In the genomic region with DNA sequence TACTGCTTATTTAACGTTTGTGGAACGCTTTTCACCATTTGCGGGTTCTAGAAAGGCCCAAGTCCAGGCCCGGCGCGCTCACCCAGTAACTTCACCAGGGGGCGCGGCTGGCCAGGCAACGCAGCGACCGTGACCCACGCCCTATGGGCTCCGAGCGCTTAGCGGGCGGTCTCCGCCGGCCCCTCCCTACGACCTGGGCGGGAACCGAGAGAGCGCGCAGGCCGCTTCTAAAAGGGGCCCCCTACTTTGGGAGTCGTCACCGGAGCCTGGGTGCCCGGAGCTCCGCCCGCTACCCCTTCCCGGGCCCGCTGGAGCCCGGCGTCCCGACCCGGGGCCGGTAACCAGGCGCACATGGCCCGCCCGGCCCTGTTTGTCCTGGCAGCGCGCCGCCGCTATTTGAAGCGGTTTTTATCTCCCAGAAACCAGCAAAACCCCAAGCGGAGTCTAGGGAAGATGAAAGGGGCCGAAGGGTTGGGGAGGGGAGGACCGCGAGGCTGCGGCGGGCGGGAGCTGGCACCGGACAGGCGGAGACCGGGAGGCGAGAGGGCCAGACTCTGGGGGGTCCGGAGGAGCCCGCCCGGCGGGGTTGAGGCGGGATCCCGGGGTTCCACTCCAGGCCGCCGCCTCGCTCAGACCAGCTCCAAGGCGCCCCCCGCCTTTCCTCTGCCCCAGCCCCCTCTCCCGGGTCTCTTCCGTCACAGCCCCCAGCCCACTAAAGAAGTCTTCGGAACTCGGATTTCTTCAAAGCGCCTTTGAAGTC, we compare ENCODE assay signal across 1 cellular context.
A peak's percentile ranks its signal among the peaks of the same experiment; 100 is the strongest.
TF ChIP-seq lines count a peak whose summit lies in the region.

No MANE protein-coding gene starts in this region.

TF ChIP-seq in HEK293, 187 proteins besides CTCF, POLR2A, EP300 and RAD21 (continued from another document and continues in another):
- TF ChIP-seq GLI2 (tag by site-specific recombination; IDR thresholded peaks at IDR 0.05; ENCODE audit: borderline replicate concordance, low read depth) (no peak), ZBTB21 (tag by site-specific recombination; IDR thresholded peaks at IDR 0.05) (no peak), OSR2 (tag by site-specific recombination; IDR thresholded peaks at IDR 0.05) (no peak), ZBTB48 (tag by site-specific recombination; IDR thresholded peaks at IDR 0.05) (peak; percentile 14; the same call in 1 of the 2 replicates), ZNF654 (tag by site-specific recombination; IDR thresholded peaks at IDR 0.05; ENCODE audit: low read depth) (peak; percentile 83), ZNF248 (tag by site-specific recombination; IDR thresholded peaks at IDR 0.05) (no peak), ZNF155 (tag by site-specific recombination; IDR thresholded peaks at IDR 0.05) (no peak), ZNF202 (tag by site-specific recombination; IDR thresholded peaks at IDR 0.05; ENCODE audit: borderline replicate concordance) (no peak), ZNF426 (tag by site-specific recombination; IDR thresholded peaks at IDR 0.05) (no peak), ZNF341 (tag by site-specific recombination; IDR thresholded peaks at IDR 0.05; ENCODE audit: low read depth) (peak; percentile 54; the same call in 1 of the 2 replicates), KLF8 (tag by site-specific recombination; IDR thresholded peaks at IDR 0.05) (peak; percentile 91; the same call in 1 of the 2 replicates), HOXA7 (CRISPR knock-in tag; IDR thresholded peaks at IDR 0.05; ENCODE audit: borderline replicate concordance) (no peak), KLF7 (tag by site-specific recombination; IDR thresholded peaks at IDR 0.05; ENCODE audit: borderline replicate concordance) (peak; percentile 93), ZNF776 (tag by site-specific recombination; IDR thresholded peaks at IDR 0.05; ENCODE audit: borderline replicate concordance) (no peak), ZNF335 (tag by site-specific recombination; conservative IDR thresholded peaks at IDR 0.05) (peak; percentile 88), HOXC10 (CRISPR knock-in tag; IDR thresholded peaks at IDR 0.05) (no peak), ZNF610 (tag by site-specific recombination; IDR thresholded peaks at IDR 0.05; ENCODE audit: borderline replicate concordance) (peak; percentile 60; the same call in 1 of the 2 replicates), ZNF391 (tag by site-specific recombination; IDR thresholded peaks at IDR 0.05; ENCODE audit: borderline replicate concordance, low read depth) (peak; percentile 74; the same call in 1 of the 2 replicates), FEZF1 (tag by site-specific recombination; IDR thresholded peaks at IDR 0.05) (no peak; the same call in 1 of the 2 replicates), ZBTB1 (tag by site-specific recombination; IDR thresholded peaks at IDR 0.05) (no peak), ZNF596 (tag by site-specific recombination; IDR thresholded peaks at IDR 0.05) (0 out of 2 replicates have a peak, but pooled peaks have one; percentile 33), ZNF623 (tag by site-specific recombination; IDR thresholded peaks at IDR 0.05) (no peak), ZNF548 (tag by site-specific recombination; IDR thresholded peaks at IDR 0.05) (no peak), ZNF169 (tag by site-specific recombination; IDR thresholded peaks at IDR 0.05) (no peak), SETDB1 (IDR thresholded peaks at IDR 0.05; ENCODE audit: insufficient read length, low read length) (no peak), ZNF324 (tag by site-specific recombination; IDR thresholded peaks at IDR 0.05) (peak; percentile 70; the same call in 1 of the 2 replicates), ZXDB (tag by site-specific recombination; IDR thresholded peaks at IDR 0.05) (peak; percentile 84), ZNF555 (tag by site-specific recombination; conservative IDR thresholded peaks at IDR 0.05) (no peak), ZNF114 (tag by site-specific recombination; IDR thresholded peaks at IDR 0.05) (no peak), GLIS2 (tag by site-specific recombination; IDR thresholded peaks at IDR 0.05) (peak; percentile 91), ZNF629 (tag by site-specific recombination; IDR thresholded peaks at IDR 0.05) (peak; percentile 74), ZNF157 (tag by site-specific recombination; IDR thresholded peaks at IDR 0.05) (no peak), ZNF146 (tag by site-specific recombination; IDR thresholded peaks at IDR 0.05) (no peak)
- TF ChIP-seq, protein P1, sequence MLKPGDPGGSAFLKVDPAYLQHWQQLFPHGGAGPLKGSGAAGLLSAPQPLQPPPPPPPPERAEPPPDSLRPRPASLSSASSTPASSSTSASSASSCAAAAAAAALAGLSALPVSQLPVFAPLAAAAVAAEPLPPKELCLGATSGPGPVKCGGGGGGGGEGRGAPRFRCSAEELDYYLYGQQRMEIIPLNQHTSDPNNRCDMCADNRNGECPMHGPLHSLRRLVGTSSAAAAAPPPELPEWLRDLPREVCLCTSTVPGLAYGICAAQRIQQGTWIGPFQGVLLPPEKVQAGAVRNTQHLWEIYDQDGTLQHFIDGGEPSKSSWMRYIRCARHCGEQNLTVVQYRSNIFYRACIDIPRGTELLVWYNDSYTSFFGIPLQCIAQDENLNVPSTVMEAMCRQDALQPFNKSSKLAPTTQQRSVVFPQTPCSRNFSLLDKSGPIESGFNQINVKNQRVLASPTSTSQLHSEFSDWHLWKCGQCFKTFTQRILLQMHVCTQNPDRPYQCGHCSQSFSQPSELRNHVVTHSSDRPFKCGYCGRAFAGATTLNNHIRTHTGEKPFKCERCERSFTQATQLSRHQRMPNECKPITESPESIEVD (tag by site-specific recombination; IDR thresholded peaks at IDR 0.05), result peak; percentile 23; the same call in 1 of the 2 replicates
- TF ChIP-seq, protein P2, sequence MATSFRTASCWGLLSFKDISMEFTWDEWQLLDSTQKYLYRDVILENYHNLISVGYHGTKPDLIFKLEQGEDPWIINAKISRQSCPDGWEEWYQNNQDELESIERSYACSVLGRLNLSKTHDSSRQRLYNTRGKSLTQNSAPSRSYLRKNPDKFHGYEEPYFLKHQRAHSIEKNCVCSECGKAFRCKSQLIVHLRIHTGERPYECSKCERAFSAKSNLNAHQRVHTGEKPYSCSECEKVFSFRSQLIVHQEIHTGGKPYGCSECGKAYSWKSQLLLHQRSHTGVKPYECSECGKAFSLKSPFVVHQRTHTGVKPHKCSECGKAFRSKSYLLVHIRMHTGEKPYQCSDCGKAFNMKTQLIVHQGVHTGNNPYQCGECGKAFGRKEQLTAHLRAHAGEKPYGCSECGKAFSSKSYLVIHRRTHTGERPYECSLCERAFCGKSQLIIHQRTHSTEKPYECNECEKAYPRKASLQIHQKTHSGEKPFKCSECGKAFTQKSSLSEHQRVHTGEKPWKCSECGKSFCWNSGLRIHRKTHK (tag by site-specific recombination; IDR thresholded peaks at IDR 0.05), result no peak
- TF ChIP-seq, protein P3, sequence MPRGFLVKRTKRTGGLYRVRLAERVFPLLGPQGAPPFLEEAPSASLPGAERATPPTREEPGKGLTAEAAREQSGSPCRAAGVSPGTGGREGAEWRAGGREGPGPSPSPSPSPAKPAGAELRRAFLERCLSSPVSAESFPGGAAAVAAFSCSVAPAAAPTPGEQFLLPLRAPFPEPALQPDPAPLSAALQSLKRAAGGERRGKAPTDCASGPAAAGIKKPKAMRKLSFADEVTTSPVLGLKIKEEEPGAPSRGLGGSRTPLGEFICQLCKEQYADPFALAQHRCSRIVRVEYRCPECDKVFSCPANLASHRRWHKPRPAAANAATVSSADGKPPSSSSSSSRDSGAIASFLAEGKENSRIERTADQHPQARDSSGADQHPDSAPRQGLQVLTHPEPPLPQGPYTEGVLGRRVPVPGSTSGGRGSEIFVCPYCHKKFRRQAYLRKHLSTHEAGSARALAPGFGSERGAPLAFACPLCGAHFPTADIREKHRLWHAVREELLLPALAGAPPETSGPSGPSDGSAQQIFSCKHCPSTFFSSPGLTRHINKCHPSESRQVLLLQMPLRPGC (tag by site-specific recombination; IDR thresholded peaks at IDR 0.05), result no peak
- TF ChIP-seq, protein P4, sequence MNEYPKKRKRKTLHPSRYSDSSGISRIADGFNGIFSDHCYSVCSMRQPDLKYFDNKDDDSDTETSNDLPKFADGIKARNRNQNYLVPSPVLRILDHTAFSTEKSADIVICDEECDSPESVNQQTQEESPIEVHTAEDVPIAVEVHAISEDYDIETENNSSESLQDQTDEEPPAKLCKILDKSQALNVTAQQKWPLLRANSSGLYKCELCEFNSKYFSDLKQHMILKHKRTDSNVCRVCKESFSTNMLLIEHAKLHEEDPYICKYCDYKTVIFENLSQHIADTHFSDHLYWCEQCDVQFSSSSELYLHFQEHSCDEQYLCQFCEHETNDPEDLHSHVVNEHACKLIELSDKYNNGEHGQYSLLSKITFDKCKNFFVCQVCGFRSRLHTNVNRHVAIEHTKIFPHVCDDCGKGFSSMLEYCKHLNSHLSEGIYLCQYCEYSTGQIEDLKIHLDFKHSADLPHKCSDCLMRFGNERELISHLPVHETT (tag by site-specific recombination; IDR thresholded peaks at IDR 0.05), result no peak
- TF ChIP-seq, protein P5, sequence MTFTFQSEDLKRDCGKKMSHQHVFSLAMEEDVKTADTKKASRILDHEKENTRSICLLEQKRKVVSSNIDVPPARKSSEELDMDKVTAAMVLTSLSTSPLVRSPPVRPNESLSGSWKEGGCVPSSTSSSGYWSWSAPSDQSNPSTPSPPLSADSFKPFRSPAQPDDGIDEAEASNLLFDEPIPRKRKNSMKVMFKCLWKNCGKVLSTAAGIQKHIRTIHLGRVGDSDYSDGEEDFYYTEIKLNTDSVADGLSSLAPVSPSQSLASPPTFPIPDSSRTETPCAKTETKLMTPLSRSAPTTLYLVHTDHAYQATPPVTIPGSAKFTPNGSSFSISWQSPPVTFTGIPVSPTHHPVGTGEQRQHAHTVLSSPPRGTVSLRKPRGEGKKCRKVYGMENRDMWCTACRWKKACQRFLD (tag by site-specific recombination; IDR thresholded peaks at IDR 0.05), result no peak
- TF ChIP-seq, protein P6, sequence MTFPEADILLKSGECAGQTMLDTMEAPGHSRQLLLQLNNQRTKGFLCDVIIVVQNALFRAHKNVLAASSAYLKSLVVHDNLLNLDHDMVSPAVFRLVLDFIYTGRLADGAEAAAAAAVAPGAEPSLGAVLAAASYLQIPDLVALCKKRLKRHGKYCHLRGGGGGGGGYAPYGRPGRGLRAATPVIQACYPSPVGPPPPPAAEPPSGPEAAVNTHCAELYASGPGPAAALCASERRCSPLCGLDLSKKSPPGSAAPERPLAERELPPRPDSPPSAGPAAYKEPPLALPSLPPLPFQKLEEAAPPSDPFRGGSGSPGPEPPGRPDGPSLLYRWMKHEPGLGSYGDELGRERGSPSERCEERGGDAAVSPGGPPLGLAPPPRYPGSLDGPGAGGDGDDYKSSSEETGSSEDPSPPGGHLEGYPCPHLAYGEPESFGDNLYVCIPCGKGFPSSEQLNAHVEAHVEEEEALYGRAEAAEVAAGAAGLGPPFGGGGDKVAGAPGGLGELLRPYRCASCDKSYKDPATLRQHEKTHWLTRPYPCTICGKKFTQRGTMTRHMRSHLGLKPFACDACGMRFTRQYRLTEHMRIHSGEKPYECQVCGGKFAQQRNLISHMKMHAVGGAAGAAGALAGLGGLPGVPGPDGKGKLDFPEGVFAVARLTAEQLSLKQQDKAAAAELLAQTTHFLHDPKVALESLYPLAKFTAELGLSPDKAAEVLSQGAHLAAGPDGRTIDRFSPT (tag by site-specific recombination; IDR thresholded peaks at IDR 0.05), result peak; percentile 88
- TF ChIP-seq, protein P7, sequence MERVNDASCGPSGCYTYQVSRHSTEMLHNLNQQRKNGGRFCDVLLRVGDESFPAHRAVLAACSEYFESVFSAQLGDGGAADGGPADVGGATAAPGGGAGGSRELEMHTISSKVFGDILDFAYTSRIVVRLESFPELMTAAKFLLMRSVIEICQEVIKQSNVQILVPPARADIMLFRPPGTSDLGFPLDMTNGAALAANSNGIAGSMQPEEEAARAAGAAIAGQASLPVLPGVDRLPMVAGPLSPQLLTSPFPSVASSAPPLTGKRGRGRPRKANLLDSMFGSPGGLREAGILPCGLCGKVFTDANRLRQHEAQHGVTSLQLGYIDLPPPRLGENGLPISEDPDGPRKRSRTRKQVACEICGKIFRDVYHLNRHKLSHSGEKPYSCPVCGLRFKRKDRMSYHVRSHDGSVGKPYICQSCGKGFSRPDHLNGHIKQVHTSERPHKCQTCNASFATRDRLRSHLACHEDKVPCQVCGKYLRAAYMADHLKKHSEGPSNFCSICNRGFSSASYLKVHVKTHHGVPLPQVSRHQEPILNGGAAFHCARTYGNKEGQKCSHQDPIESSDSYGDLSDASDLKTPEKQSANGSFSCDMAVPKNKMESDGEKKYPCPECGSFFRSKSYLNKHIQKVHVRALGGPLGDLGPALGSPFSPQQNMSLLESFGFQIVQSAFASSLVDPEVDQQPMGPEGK (tag by site-specific recombination; IDR thresholded peaks at IDR 0.05), result peak; percentile 87
- TF ChIP-seq, protein P8, sequence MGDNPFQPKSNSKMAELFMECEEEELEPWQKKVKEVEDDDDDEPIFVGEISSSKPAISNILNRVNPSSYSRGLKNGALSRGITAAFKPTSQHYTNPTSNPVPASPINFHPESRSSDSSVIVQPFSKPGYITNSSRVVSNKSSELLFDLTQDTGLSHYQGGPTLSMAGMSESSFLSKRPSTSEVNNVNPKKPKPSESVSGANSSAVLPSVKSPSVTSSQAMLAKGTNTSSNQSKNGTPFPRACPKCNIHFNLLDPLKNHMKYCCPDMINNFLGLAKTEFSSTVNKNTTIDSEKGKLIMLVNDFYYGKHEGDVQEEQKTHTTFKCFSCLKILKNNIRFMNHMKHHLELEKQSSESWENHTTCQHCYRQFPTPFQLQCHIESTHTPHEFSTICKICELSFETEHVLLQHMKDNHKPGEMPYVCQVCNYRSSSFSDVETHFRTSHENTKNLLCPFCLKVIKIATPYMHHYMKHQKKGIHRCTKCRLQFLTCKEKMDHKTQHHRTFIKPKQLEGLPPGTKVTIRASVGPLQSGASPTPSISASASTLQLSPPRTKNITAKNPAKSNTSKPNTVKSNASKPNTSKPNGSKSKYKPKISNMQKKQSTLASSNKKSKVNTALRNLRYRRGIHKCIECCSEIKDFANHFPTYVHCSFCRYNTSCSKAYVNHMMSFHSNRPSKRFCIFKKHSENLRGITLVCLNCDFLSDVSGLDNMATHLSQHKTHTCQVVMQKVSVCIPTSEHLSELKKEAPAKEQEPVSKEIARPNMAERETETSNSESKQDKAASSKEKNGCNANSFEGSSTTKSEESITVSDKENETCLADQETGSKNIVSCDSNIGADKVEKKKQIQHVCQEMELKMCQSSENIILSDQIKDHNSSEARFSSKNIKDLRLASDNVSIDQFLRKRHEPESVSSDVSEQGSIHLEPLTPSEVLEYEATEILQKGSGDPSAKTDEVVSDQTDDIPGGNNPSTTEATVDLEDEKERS (tag by site-specific recombination; IDR thresholded peaks at IDR 0.05), result no peak
- TF ChIP-seq, protein P9, sequence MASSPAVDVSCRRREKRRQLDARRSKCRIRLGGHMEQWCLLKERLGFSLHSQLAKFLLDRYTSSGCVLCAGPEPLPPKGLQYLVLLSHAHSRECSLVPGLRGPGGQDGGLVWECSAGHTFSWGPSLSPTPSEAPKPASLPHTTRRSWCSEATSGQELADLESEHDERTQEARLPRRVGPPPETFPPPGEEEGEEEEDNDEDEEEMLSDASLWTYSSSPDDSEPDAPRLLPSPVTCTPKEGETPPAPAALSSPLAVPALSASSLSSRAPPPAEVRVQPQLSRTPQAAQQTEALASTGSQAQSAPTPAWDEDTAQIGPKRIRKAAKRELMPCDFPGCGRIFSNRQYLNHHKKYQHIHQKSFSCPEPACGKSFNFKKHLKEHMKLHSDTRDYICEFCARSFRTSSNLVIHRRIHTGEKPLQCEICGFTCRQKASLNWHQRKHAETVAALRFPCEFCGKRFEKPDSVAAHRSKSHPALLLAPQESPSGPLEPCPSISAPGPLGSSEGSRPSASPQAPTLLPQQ (tag by site-specific recombination; IDR thresholded peaks at IDR 0.05), result peak; percentile 94
